8 cellular contexts compared by ENCODE assay signal in genomic region chr7:4610768-4611467, GRCh38.
DNase-seq lines count a peak whose midpoint lies in the region; ATAC-seq and TF ChIP-seq lines count a peak whose summit lies in the region.

No MANE protein-coding gene starts in this region.

- in situ Hi-C loops in KBM-7 (cut with MboI; ENCODE audit: low pct_unique_long_range_greater_than_20kb, low sequenced_read_pairs) = no loop called here

- H3K9me3 Mint-ChIP-seq in progenitor cell of endocrine pancreas (ENCODE audit: low read depth) = no peaks in the 10 kb centered on the region

- TF ChIP-seq CTCF in C4-2B (conservative IDR thresholded peaks at IDR 0.05) (peak; percentile 88), RWPE1 (conservative IDR thresholded peaks at IDR 0.05; ENCODE audit: low read depth) (peak; percentile 90), progenitor cell of endocrine pancreas (IDR thresholded peaks at IDR 0.05; ENCODE audit: unreplicated experiment) (peak; percentile 77)

- no peak for ATAC-seq in HG02571 (IDR thresholded peaks at IDR 0.05; ENCODE audit: unreplicated experiment)

- DNase-seq in GM19240 (ENCODE audit: insufficient read length, low spot score) (peak; percentile 47), KBM-7 (peak; percentile 74), RWPE1 (ENCODE audit: low spot score) (peak; percentile 74), germinal center (ENCODE audit: low spot score) (peak; percentile 60), progenitor cell of endocrine pancreas (ENCODE audit: low spot score, unreplicated experiment) (no peak)
- peak; percentile 9 for DNase-seq in activated T-helper 9 cell treated with anti-CD3 and anti-CD28 coated beads, Interleukin-2, amount 50 U/mL, for 16 hours (ENCODE audit: low read depth)

- H3K4me1 Mint-ChIP-seq in progenitor cell of endocrine pancreas (ENCODE audit: low read depth) = peaks cover 9% of the 10 kb centered on the region

- H3K4me3 Mint-ChIP-seq in progenitor cell of endocrine pancreas (ENCODE audit: low read depth) = no peak overlapping the region

- POLR2A ChIA-PET in RWPE1 (lab: Yijun Ruan, JAX; ENCODE audit: low non-redundant PET) = no interaction called here

- H3K27ac ChIP-seq in C4-2B (no peak overlapping the region), RWPE1 (peak overlapping the region; percentile 21; the same call in 1 of the 2 replicates)

- no peaks in the 10 kb centered on the region for H3K27me3 Mint-ChIP-seq in progenitor cell of endocrine pancreas

- CTCF ChIA-PET in RWPE1 (lab: Yijun Ruan, JAX) = interaction anchor here (0.6 to 1.2 kb wide), 3 partner anchors 20 to 220 kb away, joined by 4 read pairs; no protein-coding TSS in a partner anchor

- H3K27ac Mint-ChIP-seq in progenitor cell of endocrine pancreas = no peak overlapping the region

- H3K36me3 Mint-ChIP-seq in progenitor cell of endocrine pancreas (ENCODE audit: insufficient read depth) = no peaks in the 10 kb centered on the region
